8 cellular contexts compared by ENCODE assay signal in genomic region chr2:74250189-74250631, GRCh38. TPM values are rescaled to one million over a fixed set of nuclear protein-coding genes. Genes with fewer than 3 reads are reported as not detected.
DNase-seq lines count a peak whose midpoint lies in the region; TF ChIP-seq lines count a peak whose summit lies in the region.

No MANE protein-coding gene starts in this region.

- no peak overlapping the region for H2AFZ ChIP-seq in osteoblast (ENCODE audit: low read length)

- TF ChIP-seq CTCF in AG09319 (IDR thresholded peaks at IDR 0.05; ENCODE audit: low read depth, low read length), result peak; percentile 82
- peak; percentile 77 for TF ChIP-seq CTCF in GM13977 (IDR thresholded peaks at IDR 0.05; ENCODE audit: extremely low read depth, insufficient read depth, missing control alignments)
- TF ChIP-seq CTCF in osteoblast (IDR thresholded peaks at IDR 0.05; ENCODE audit: extremely low read depth, low read depth, low read length), result peak; percentile 86
- TF ChIP-seq CTCF in uterus (IDR thresholded peaks at IDR 0.05), result peak; percentile 47 to 72 (median 58)

- H3K27ac ChIP-seq in osteoblast (ENCODE audit: low read depth, low read length) (no peak overlapping the region), uterus (no peak overlapping the region)

- DNase-seq in AG09319 (ENCODE audit: extremely low read depth, low read depth) (no peak), GM13977 (ENCODE audit: low spot score) (peak; percentile 85), NCI-H82 treated with DMSO at 0.1 percent for 48 hours (lab: John Stamatoyannopoulos, UW; ENCODE audit: unreplicated experiment) (peak; percentile 28), activated T-cell treated with anti-CD3 and anti-CD28 coated beads for 1 hour (ENCODE audit: low read depth) (peak; percentile 49), fibroblast of gingiva (ENCODE audit: low read depth) (peak; percentile 20), osteoblast (ENCODE audit: insufficient read length, low spot score, missing footprints) (peak; percentile 88), uterus (peak; percentile 31 to 45), dedifferentiated amniotic fluid mesenchymal stem cell (ENCODE audit: extremely low spot score) (no peak)

- H3K4me1 ChIP-seq in osteoblast (ENCODE audit: insufficient read depth, low read length) (peaks cover 3% of the 10 kb centered on the region), uterus (no peaks in the 10 kb centered on the region)

- intact Hi-C loops in uterus (cut with DNase I; ENCODE audit: low total_unique reads), result no loop called here

- H4K20me1 ChIP-seq in osteoblast (ENCODE audit: insufficient read depth, low read length), result no peaks in the 10 kb centered on the region

- H3K4me3 ChIP-seq in osteoblast (ENCODE audit: insufficient read depth, low read length), result no peak overlapping the region
- no peak overlapping the region for H3K4me3 ChIP-seq in uterus

- no peak for TF ChIP-seq POLR2A in uterus (IDR thresholded peaks at IDR 0.05)

- H3K9me3 ChIP-seq in osteoblast (ENCODE audit: low read depth, low read length) (no peaks in the 10 kb centered on the region), uterus (no peaks in the 10 kb centered on the region)

- H3K36me3 ChIP-seq in osteoblast (ENCODE audit: insufficient read depth, low read length) (no peaks in the 10 kb centered on the region), uterus (no peaks in the 10 kb centered on the region)

- H3K79me2 ChIP-seq in osteoblast (ENCODE audit: insufficient read depth, low read length), result no peaks in the 10 kb centered on the region

- no peak overlapping the region for H3K4me2 ChIP-seq in osteoblast (ENCODE audit: insufficient read depth, low read length)

- in situ Hi-C loops in GM13977 (cut with MboI; ENCODE audit: low pct_unique_long_range_greater_than_20kb, low sequenced_read_pairs, unreplicated experiment), result no loop called here

- H3K27me3 ChIP-seq in osteoblast (ENCODE audit: insufficient read depth, low read length), result no peaks in the 10 kb centered on the region
- no peaks in the 10 kb centered on the region for H3K27me3 ChIP-seq in uterus

RNA-seq across cellular contexts. Expression of gene MTHFD2, which starts 51.8 kb away (rescaled TPM):
- total RNA-seq in osteoblast (261 and 268 TPM in 2 replicates), uterus (10 to 100 TPM; 32.0 to 55.5 (median 42.3) TPM)

Comparison
In these comparisons a context has a peak if more than half of its experiments do, and no peak if none do; other contexts are left out.
1. DNase-seq: peak in GM13977 (single experiment), NCI-H82 treated with DMSO at 0.1 percent for 48 hours (single experiment), activated T-cell treated with anti-CD3 and anti-CD28 coated beads for 1 hour (single experiment), fibroblast of gingiva (single experiment), osteoblast (single experiment) and uterus (2 of 2); none in AG09319 (single experiment) and dedifferentiated amniotic fluid mesenchymal stem cell (single experiment).
2. Peak in every context shown above with its lines, with median percentiles within 50 percentile points of each other: CTCF ChIP-seq.